Comparison of ENCODE assay signal across 1 cellular context in the genomic region with DNA sequence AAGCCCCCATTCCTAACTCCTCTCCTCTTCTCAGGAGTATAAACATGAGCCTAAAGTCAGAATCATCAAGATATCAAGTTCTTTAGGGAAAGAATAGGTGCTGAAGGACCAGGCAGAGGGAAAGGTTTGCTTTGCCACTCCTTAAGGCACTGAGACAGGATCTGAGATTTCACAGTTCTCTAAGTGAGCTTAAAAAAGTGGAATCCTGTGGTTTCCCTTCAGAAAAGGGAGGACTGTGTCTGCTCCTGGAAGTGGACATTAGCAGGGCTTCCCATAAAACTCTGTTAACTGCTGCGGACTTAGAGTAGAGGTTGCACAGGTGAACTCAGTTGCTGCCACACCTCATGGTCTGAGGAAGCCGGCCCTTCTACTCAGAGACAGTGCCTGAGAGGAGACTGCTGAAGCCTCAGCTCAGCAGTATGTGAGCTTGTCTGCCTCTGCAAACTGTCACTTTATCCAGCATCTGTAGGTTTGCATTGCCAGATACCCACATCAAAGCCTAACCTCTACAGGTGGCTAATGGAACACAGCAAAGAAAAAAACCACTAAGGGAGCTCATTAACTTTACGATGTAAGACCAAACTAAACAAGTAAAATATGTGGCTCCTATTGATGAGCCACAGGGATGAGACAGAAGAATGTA.
TF ChIP-seq lines count a peak whose summit lies in the region.

No MANE protein-coding gene starts in this region.

TF ChIP-seq in WTC11, 78 proteins besides CTCF, POLR2A, EP300 and RAD21 (continued from another document):
- TF ChIP-seq SP1 (CRISPR knock-in tag; conservative IDR thresholded peaks at IDR 0.05) (no peak), SMAD3 (CRISPR knock-in tag; IDR thresholded peaks at IDR 0.05; ENCODE audit: borderline replicate concordance) (no peak), HMGA2 (CRISPR knock-in tag; IDR thresholded peaks at IDR 0.05) (no peak)
